Comparison of ENCODE assay signal across 13 cellular contexts in genomic region chr10:91592282-91593020, GRCh38. TPM values are rescaled to one million over a fixed set of nuclear protein-coding genes. Genes with fewer than 3 reads are reported as not detected.
DNase-seq lines count a peak whose midpoint lies in the region; ATAC-seq and TF ChIP-seq lines count a peak whose summit lies in the region.
"Had no signal": no experiment of that assay in that cellular context is flagged by ENCODE, and none has a peak within 500 bp of the region (broad histone marks: within the 10 kb centered on the region; RNA-seq: fewer than 3 reads in every experiment).

No MANE protein-coding gene starts in this region.

- POLR2A ChIA-PET in SK-N-SH (lab: Yijun Ruan, JAX) = no interaction called here

- H3K4me1 ChIP-seq in SK-N-SH (ENCODE audit: control insufficient read depth in 1 of 2, insufficient read depth in 2 of 2, low read depth in 1 of 2, low read length in 1 of 2) (peaks cover 60 to 64% of the 10 kb centered on the region in 2 experiments), duodenal mucosa (ENCODE audit: control insufficient read depth in 1 of 2, insufficient read depth in 2 of 2, low read length in 2 of 2) (peaks cover 47 to 56% of the 10 kb centered on the region in 2 donors), upper lobe of left lung (peaks cover 7 to 25% (median 23%) of the 10 kb centered on the region in 4 donors)

- peaks cover 57% of the 10 kb centered on the region for H3F3A ChIP-seq in SK-N-SH (replicated peaks; ENCODE audit: insufficient read depth)

- H3K9me3 ChIP-seq in SK-N-SH = no peaks in the 10 kb centered on the region
- H3K9me3 ChIP-seq in duodenal mucosa (ENCODE audit: control insufficient read depth in 1 of 2, low read length in 2 of 2) = no peaks in the 10 kb centered on the region
- no peaks in the 10 kb centered on the region for H3K9me3 ChIP-seq in upper lobe of left lung

- TF ChIP-seq POLR2A in upper lobe of left lung (IDR thresholded peaks at IDR 0.05) = no peak

- ATAC-seq in SK-N-SH treated with all-trans-retinoic acid at 6 μM for 48 hours (no peak), upper lobe of left lung (ENCODE audit: low FRiP score in 2 of 2) (no peak)

- TF ChIP-seq CTCF in SK-N-SH (IDR thresholded peaks at IDR 0.05) = no peak
- no peak for TF ChIP-seq CTCF in upper lobe of left lung (IDR thresholded peaks at IDR 0.05)

- TF ChIP-seq EP300 in SK-N-SH (IDR thresholded peaks at IDR 0.05; ENCODE audit: borderline replicate concordance in 1 of 2, low read depth in 1 of 2, low read length in 1 of 2) (no peak), upper lobe of left lung (IDR thresholded peaks at IDR 0.05) (no peak)

- DNase-seq in SK-N-SH = no peak
- peak; percentile 87 for DNase-seq in myocyte (ENCODE audit: low read depth)
- DNase-seq in upper lobe of left lung = no peak
- DNase-seq in NCI-H2196 (lab: John Stamatoyannopoulos, UW; ENCODE audit: unreplicated experiment) = no peak
- DNase-seq in islet precursor cell = no peak
- DNase-seq in NCI-H2227 treated with DMSO at 0.1 percent for 48 hours (lab: John Stamatoyannopoulos, UW) = no peak
- DNase-seq: activated CD4-positive, alpha-beta T cell treated with anti-CD3 and anti-CD28 coated beads, Interleukin-2, amount 10 ng/mL, durations not matched to agents 24 days and 14 days; effector CD4-positive, alpha-beta T cell; hippocampal formation; stimulated activated CD4-positive, alpha-beta T cell treated with anti-CD3 and anti-CD28 coated beads, Interleukin-2, amount 100 ng/mL, for 48 hours; SW 1271 had no signal

- H3K79me2 ChIP-seq in SK-N-SH (ENCODE audit: insufficient read depth) = no peaks in the 10 kb centered on the region

- H3K9me2 ChIP-seq in SK-N-SH = no peaks in the 10 kb centered on the region

- no peaks in the 10 kb centered on the region for H3K36me3 ChIP-seq in SK-N-SH (replicated peaks in 1 of 2; ENCODE audit: control insufficient read depth in 1 of 2, insufficient read depth in 2 of 2, low read length in 1 of 2)
- no peaks in the 10 kb centered on the region for H3K36me3 ChIP-seq in duodenal mucosa (ENCODE audit: control insufficient read depth in 1 of 2, insufficient read depth in 2 of 2, low read length in 2 of 2)
- H3K36me3 ChIP-seq in upper lobe of left lung = no peaks in the 10 kb centered on the region

- H3K9ac ChIP-seq in SK-N-SH (0 out of 2 replicates have a peak overlapping the region, but pooled peaks have one; percentile 20), duodenal mucosa (ENCODE audit: low read depth in 1 of 2, low read length in 2 of 2) (peak overlapping the region in 1 of 2 donors; percentile 10)

- H3K4me3 ChIP-seq in SK-N-SH (ENCODE audit: low read depth in 2 of 2, low read length in 1 of 2) = no peak overlapping the region
- H3K4me3 ChIP-seq in duodenal mucosa (ENCODE audit: low read depth in 1 of 2, low read length in 2 of 2) = no peak overlapping the region
- H3K4me3 ChIP-seq in upper lobe of left lung = no peak overlapping the region

- peak overlapping the region; percentile 92 to 97; a peak in 3 of 4 replicates for H3K27ac ChIP-seq in SK-N-SH (ENCODE audit: low read depth in 2 of 2, low read length in 1 of 2)
- H3K27ac ChIP-seq in duodenal mucosa (ENCODE audit: low read depth, low read length) = peak overlapping the region; percentile 24
- peak overlapping the region; percentile 27 to 58 (median 50) for H3K27ac ChIP-seq in upper lobe of left lung

- H4K20me1 ChIP-seq in SK-N-SH (ENCODE audit: insufficient read depth) = no peaks in the 10 kb centered on the region

- H3K27me3 ChIP-seq in SK-N-SH (ENCODE audit: insufficient read depth) (no peaks in the 10 kb centered on the region), duodenal mucosa (ENCODE audit: control insufficient read depth in 1 of 2, insufficient read depth in 2 of 2, low read length in 2 of 2) (peaks cover 0 to 5% of the 10 kb centered on the region in 2 donors), upper lobe of left lung (no peaks in the 10 kb centered on the region)

- peak overlapping the region; percentile 71; the same call in 1 of the 2 replicates for H3K4me2 ChIP-seq in SK-N-SH

- H2AFZ ChIP-seq in SK-N-SH (ENCODE audit: low read depth) = peak overlapping the region; percentile 69; the same call in 1 of the 2 replicates

- CTCF ChIA-PET in SK-N-SH (lab: Yijun Ruan, JAX) = interaction anchor here (0.7 to 9.1 kb wide), 4 partner anchors 19 to 316 kb away, joined by 3 to 51 read pairs (median 4); partner anchors contain the start of genes FGFBP3 and PPP1R3C

- WGBS in SK-N-SH (ENCODE audit: low lambda C conversion rate) = 93% methylated on average over 8 of the region's 8 CpGs
- 64 to 79% methylated on average over 8 of the region's 8 CpGs for WGBS in upper lobe of left lung, 2 donors

- no peak for TF ChIP-seq RAD21 in SK-N-SH (IDR thresholded peaks at IDR 0.05; ENCODE audit: low read length)

TF ChIP-seq in SK-N-SH, 30 proteins besides CTCF, POLR2A, EP300 and RAD21:
- TF ChIP-seq NRF1 (IDR thresholded peaks at IDR 0.05; ENCODE audit: low read depth, low read length) (no peak), TCF12 (IDR thresholded peaks at IDR 0.05) (peak; percentile 44; the same call in 1 of the 2 replicates), ELF1 (IDR thresholded peaks at IDR 0.05) (no peak), TAF1 (IDR thresholded peaks at IDR 0.05; ENCODE audit: borderline replicate concordance, low read depth, low read length) (no peak)
TF ChIP-seq in SK-N-SH: peak in this region for 1.

TF ChIP-seq in SK-N-SH treated with all-trans-retinoic acid at 6 μM for 48 hours, 23 proteins besides CTCF, POLR2A, EP300 and RAD21 (continues in another document):
- no peak for TF ChIP-seq ZFP30 (CRISPR knock-in tag; IDR thresholded peaks at IDR 0.05)
- TF ChIP-seq BACH2 (CRISPR knock-in tag; IDR thresholded peaks at IDR 0.05; ENCODE audit: borderline replicate concordance) = no peak
- no peak for TF ChIP-seq ZNF8 (CRISPR knock-in tag; IDR thresholded peaks at IDR 0.05)
- TF ChIP-seq ZFP3 (CRISPR knock-in tag; IDR thresholded peaks at IDR 0.05) = no peak
- no peak for TF ChIP-seq ARNTL (CRISPR knock-in tag; IDR thresholded peaks at IDR 0.05; ENCODE audit: borderline replicate concordance, low read depth)
- TF ChIP-seq ISL1 (CRISPR knock-in tag; IDR thresholded peaks at IDR 0.05) = no peak
- TF ChIP-seq ESRRG (CRISPR knock-in tag; IDR thresholded peaks at IDR 0.05) = no peak
- no peak for TF ChIP-seq OSR1 (CRISPR knock-in tag; IDR thresholded peaks at IDR 0.05)
- TF ChIP-seq CSDC2 (CRISPR knock-in tag; IDR thresholded peaks at IDR 0.05) = no peak
- TF ChIP-seq ZC3H10 (CRISPR knock-in tag; IDR thresholded peaks at IDR 0.05) = no peak
- TF ChIP-seq, protein P1, sequence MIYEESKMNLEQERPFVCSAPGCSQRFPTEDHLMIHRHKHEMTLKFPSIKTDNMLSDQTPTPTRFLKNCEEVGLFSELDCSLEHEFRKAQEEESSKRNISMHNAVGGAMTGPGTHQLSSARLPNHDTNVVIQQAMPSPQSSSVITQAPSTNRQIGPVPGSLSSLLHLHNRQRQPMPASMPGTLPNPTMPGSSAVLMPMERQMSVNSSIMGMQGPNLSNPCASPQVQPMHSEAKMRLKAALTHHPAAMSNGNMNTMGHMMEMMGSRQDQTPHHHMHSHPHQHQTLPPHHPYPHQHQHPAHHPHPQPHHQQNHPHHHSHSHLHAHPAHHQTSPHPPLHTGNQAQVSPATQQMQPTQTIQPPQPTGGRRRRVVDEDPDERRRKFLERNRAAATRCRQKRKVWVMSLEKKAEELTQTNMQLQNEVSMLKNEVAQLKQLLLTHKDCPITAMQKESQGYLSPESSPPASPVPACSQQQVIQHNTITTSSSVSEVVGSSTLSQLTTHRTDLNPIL (CRISPR knock-in tag; IDR thresholded peaks at IDR 0.05; ENCODE audit: low read depth) = no peak
- TF ChIP-seq SNAI2 (CRISPR knock-in tag; IDR thresholded peaks at IDR 0.05) = no peak
- TF ChIP-seq, protein P2, sequence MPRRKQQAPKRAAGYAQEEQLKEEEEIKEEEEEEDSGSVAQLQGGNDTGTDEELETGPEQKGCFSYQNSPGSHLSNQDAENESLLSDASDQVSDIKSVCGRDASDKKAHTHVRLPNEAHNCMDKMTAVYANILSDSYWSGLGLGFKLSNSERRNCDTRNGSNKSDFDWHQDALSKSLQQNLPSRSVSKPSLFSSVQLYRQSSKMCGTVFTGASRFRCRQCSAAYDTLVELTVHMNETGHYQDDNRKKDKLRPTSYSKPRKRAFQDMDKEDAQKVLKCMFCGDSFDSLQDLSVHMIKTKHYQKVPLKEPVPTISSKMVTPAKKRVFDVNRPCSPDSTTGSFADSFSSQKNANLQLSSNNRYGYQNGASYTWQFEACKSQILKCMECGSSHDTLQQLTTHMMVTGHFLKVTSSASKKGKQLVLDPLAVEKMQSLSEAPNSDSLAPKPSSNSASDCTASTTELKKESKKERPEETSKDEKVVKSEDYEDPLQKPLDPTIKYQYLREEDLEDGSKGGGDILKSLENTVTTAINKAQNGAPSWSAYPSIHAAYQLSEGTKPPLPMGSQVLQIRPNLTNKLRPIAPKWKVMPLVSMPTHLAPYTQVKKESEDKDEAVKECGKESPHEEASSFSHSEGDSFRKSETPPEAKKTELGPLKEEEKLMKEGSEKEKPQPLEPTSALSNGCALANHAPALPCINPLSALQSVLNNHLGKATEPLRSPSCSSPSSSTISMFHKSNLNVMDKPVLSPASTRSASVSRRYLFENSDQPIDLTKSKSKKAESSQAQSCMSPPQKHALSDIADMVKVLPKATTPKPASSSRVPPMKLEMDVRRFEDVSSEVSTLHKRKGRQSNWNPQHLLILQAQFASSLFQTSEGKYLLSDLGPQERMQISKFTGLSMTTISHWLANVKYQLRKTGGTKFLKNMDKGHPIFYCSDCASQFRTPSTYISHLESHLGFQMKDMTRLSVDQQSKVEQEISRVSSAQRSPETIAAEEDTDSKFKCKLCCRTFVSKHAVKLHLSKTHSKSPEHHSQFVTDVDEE (CRISPR knock-in tag; IDR thresholded peaks at IDR 0.05) = no peak
- no peak for TF ChIP-seq TOX (CRISPR knock-in tag; IDR thresholded peaks at IDR 0.05; ENCODE audit: borderline replicate concordance)

RNA-seq across cellular contexts. Expression of gene PPP1R3C, which starts 40.4 kb away (rescaled TPM):
- polyA plus RNA-seq in SK-N-SH (2012; rRNA removed) = 9.0 and 11.5 TPM in 2 replicates
- 11.8 and 13.2 TPM in 2 replicates for polyA plus RNA-seq in SK-N-SH (2012; cell fraction: cytosol; rRNA removed)
- 6.0 and 10.4 TPM in 2 replicates for polyA plus RNA-seq in SK-N-SH (2012; cell fraction: nucleus; rRNA removed)
- total RNA-seq in myocyte (136 and 154 TPM in 2 replicates), upper lobe of left lung (10 to 100 TPM in 4 of 6 donors, 1 to 10 TPM in 2; 1.8 to 13.3 (median 10.2) TPM)
- 46.9 TPM for polyA plus RNA-seq in myocyte (2012)

Comparison
In these comparisons a context has a peak if more than half of its experiments do, and no peak if none do; other contexts are left out.
1. H3K27ac ChIP-seq: peak in every context shown above with its lines; median percentile 94 in SK-N-SH; 50 in upper lobe of left lung; 24 in duodenal mucosa.